Comparison of ENCODE assay signal across 8 cellular contexts in the genomic region with DNA sequence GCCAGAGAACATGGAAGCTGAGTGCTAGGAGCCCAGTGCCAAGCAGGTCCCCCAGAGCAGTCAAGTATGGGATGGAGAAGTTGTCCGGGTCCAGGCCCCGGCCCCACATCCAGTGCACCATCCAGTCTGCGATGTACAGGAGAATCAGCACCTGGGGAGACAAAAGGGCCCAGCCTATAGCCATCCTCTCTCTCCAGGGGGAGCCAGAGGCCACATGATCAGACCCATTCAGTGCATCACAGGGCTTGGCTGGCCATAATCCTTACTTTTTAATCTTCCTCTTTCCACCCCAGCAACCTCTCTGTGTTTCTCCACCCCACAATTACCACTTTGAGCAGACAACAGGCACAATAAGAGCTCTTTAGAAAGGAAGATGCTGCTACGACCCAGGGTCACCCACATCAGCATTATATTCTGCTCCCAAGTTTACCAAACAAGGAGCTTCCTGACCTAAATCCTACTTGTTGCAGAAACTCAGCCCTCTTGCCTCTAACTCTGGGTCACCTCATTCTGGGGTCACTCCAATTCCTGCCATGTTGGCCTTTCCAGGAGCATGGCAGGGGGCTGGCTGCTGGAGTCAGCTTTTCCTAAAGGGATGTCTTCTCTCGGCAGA. TPM values are rescaled to one million over a fixed set of nuclear protein-coding genes. Genes with fewer than 3 reads are reported as not detected.
A peak's percentile ranks its signal among the peaks of the same experiment; 100 is the strongest.
DNase-seq lines count a peak whose midpoint lies in the region; ATAC-seq and TF ChIP-seq lines count a peak whose summit lies in the region.

No MANE protein-coding gene starts in this region.

- no peaks in the 10 kb centered on the region for H3K36me3 ChIP-seq in Karpas-422 (ENCODE audit: insufficient read depth, low read length)
- peaks cover 17% of the 10 kb centered on the region for H3K36me3 ChIP-seq in RWPE2 (ENCODE audit: low read depth)
- peaks cover 76% of the 10 kb centered on the region for H3K36me3 ChIP-seq in adipocyte (ENCODE audit: control insufficient read depth, insufficient read depth, low read length, severe bottlenecking)
- H3K36me3 ChIP-seq in left ventricle myocardium inferior, result peaks cover 70% of the 10 kb centered on the region
- peaks cover 5 to 74% (median 27%) of the 10 kb centered on the region in 4 donors for H3K36me3 ChIP-seq in sigmoid colon

- H3K4me3 ChIP-seq in AG04449 (ENCODE audit: low read depth, low read length), result no peak overlapping the region
- no peak overlapping the region for H3K4me3 ChIP-seq in Karpas-422 (ENCODE audit: low read length)
- no peak overlapping the region for H3K4me3 ChIP-seq in RWPE2 (ENCODE audit: severe bottlenecking)
- no peak overlapping the region for H3K4me3 ChIP-seq in adipocyte (ENCODE audit: low read length)
- H3K4me3 ChIP-seq in left ventricle myocardium inferior, result no peak overlapping the region
- no peak overlapping the region for H3K4me3 ChIP-seq in sigmoid colon

- H3K9me3 ChIP-seq in Karpas-422 (ENCODE audit: low read length), result no peaks in the 10 kb centered on the region
- H3K9me3 ChIP-seq in RWPE2 (ENCODE audit: severe bottlenecking), result no peaks in the 10 kb centered on the region
- no peaks in the 10 kb centered on the region for H3K9me3 ChIP-seq in adipocyte (ENCODE audit: control insufficient read depth, low read length)
- no peaks in the 10 kb centered on the region for H3K9me3 ChIP-seq in left ventricle myocardium inferior (replicated peaks)
- H3K9me3 ChIP-seq in sigmoid colon, result no peaks in the 10 kb centered on the region

- peaks cover 38% of the 10 kb centered on the region for H3K4me1 ChIP-seq in Karpas-422 (ENCODE audit: low read length)
- no peaks in the 10 kb centered on the region for H3K4me1 ChIP-seq in RWPE2 (ENCODE audit: insufficient read depth, poor library complexity, severe bottlenecking)
- H3K4me1 ChIP-seq in adipocyte (ENCODE audit: control insufficient read depth, insufficient read depth, low read length), result peaks cover 13% of the 10 kb centered on the region
- H3K4me1 ChIP-seq in left ventricle myocardium inferior, result peaks cover 32% of the 10 kb centered on the region
- no peaks in the 10 kb centered on the region for H3K4me1 ChIP-seq in sigmoid colon

- peak; percentile 95 for ATAC-seq in RWPE2 (ENCODE audit: low read depth)

- H3K27me3 ChIP-seq in Karpas-422 (ENCODE audit: low read length) (no peaks in the 10 kb centered on the region), RWPE2 (ENCODE audit: insufficient read depth, poor library complexity, severe bottlenecking) (no peaks in the 10 kb centered on the region), adipocyte (replicated peaks; ENCODE audit: control insufficient read depth, insufficient read depth, low read length) (no peaks in the 10 kb centered on the region), left ventricle myocardium inferior (ENCODE audit: low read depth) (no peaks in the 10 kb centered on the region), sigmoid colon (no peaks in the 10 kb centered on the region)

- CTCF ChIA-PET in AG04449 (lab: Yijun Ruan, JAX), result interaction anchor here (0.6 to 15.0 kb wide), 48 partner anchors 8 to 347 kb away, joined by 3 to 417 read pairs (median 5); a partner anchor contains a TSS

- peak; percentile 89 for TF ChIP-seq CTCF in AG04449 (IDR thresholded peaks at IDR 0.05; ENCODE audit: insufficient read depth, low read length, missing control alignments)
- TF ChIP-seq CTCF in GM13976 (IDR thresholded peaks at IDR 0.05; ENCODE audit: borderline replicate concordance, control extremely low read depth, extremely low read depth, insufficient read depth, missing control alignments), result peak; percentile 74
- peak; percentile 80 for TF ChIP-seq CTCF in RWPE2 (IDR thresholded peaks at IDR 0.05; ENCODE audit: poor library complexity, severe bottlenecking)
- TF ChIP-seq CTCF in left ventricle myocardium inferior (IDR thresholded peaks at IDR 0.05; ENCODE audit: borderline replicate concordance), result peak; percentile 77
- TF ChIP-seq CTCF in sigmoid colon (IDR thresholded peaks at IDR 0.05), result peak; percentile 19 to 80 (median 60)

- in situ Hi-C loops in GM13976 (cut with MboI; ENCODE audit: low sequenced_read_pairs, unreplicated experiment), result loop anchor here (10.0 to 25.0 kb wide), 3 partner anchors 123 to 321 kb away; a partner anchor contains a TSS

- H3K9ac ChIP-seq in Karpas-422 (ENCODE audit: low read length) (no peak overlapping the region), adipocyte (ENCODE audit: low read length) (no peak overlapping the region)

- no peaks in the 10 kb centered on the region for H3K79me2 ChIP-seq in Karpas-422 (ENCODE audit: low read length)

- H3K9me2 ChIP-seq in Karpas-422 (replicated peaks; ENCODE audit: insufficient read depth, low read length), result no peaks in the 10 kb centered on the region

- DNase-seq in AG04449 (ENCODE audit: low read depth, low spot score) (no peak), GM13976 (ENCODE audit: low spot score) (peak; percentile 79), Karpas-422 (peak; percentile 87), RWPE2 (ENCODE audit: low spot score) (no peak), adipocyte (ENCODE audit: low read depth) (peak; percentile 66), left ventricle myocardium inferior (peak; percentile 55), sigmoid colon (no peak), OCI-M2 (lab: John Stamatoyannopoulos, UW; ENCODE audit: unreplicated experiment) (no peak)

- no peaks in the 10 kb centered on the region for H4K20me1 ChIP-seq in Karpas-422 (ENCODE audit: insufficient read depth, low read depth, low read length)

- 49 to 72% methylated on average over 5 of the region's 5 CpGs for WGBS in sigmoid colon, 2 donors

- no peak for TF ChIP-seq EP300 in sigmoid colon (IDR thresholded peaks at IDR 0.05)

- POLR2A ChIA-PET in AG04449 (lab: Yijun Ruan, JAX), result interaction anchor here (0.7 to 1.5 kb wide), 3 partner anchors 20 to 185 kb away, joined by 3 to 8 read pairs (median 3); no protein-coding TSS in a partner anchor

- H2AFZ ChIP-seq in Karpas-422 (ENCODE audit: low read length), result no peak overlapping the region

- intact Hi-C loops in left ventricle myocardium inferior (cut with micrococcal nuclease) (loop anchor here (5.0 kb wide), 1 partner anchor 186 kb away; no protein-coding TSS in a partner anchor), sigmoid colon (cut with DNase I) (loop anchor here (1.0 to 5.0 kb wide), 3 partner anchors 126 to 316 kb away; no protein-coding TSS in a partner anchor)

- no peak for TF ChIP-seq POLR2A in sigmoid colon (IDR thresholded peaks at IDR 0.05)

- H3K4me2 ChIP-seq in Karpas-422 (ENCODE audit: low read depth, low read length, poor library complexity, severe bottlenecking), result peak overlapping the region; percentile 56

- H3K27ac ChIP-seq in Karpas-422 (ENCODE audit: low read length), result no peak overlapping the region
- H3K27ac ChIP-seq in RWPE2 (ENCODE audit: poor library complexity, severe bottlenecking), result no peak overlapping the region
- peak overlapping the region; percentile 82 for H3K27ac ChIP-seq in left ventricle myocardium inferior (replicated peaks)
- no peak overlapping the region for H3K27ac ChIP-seq in sigmoid colon

RNA-seq across cellular contexts. Expression of a gene that starts 16.4 kb away (rescaled TPM):
- total RNA-seq in Karpas-422 (2014; rRNA removed; shearing (Covaris generic); ENCODE audit: low replicate concordance), result 3.1 and 3.6 TPM in 2 replicates
- total RNA-seq in left ventricle myocardium inferior (13.7 TPM), sigmoid colon (10 to 100 TPM; 19.8 to 28.5 (median 23.2) TPM)
- polyA plus RNA-seq in sigmoid colon, result 10 to 100 TPM in 1 of 3 donors, 1 to 10 TPM in 2; 6.9 to 18.1 (median 8.4) TPM

RNA-seq across cellular contexts. Expression of a gene that starts 21.3 kb away (rescaled TPM):
- total RNA-seq in Karpas-422 (2014; rRNA removed; shearing (Covaris generic); ENCODE audit: low replicate concordance), result 5.1 and 8.7 TPM in 2 replicates
- 486 TPM for total RNA-seq in left ventricle myocardium inferior
- total RNA-seq in sigmoid colon, result 10 to 100 TPM; 11.4 to 46.3 (median 14.8) TPM
- 1 to 10 TPM; 1.8 to 7.9 (median 2.3) TPM for polyA plus RNA-seq in sigmoid colon

RNA-seq across cellular contexts. Expression of a gene that starts 41.7 kb away (rescaled TPM):
- total RNA-seq in Karpas-422 (2014; rRNA removed; shearing (Covaris generic); ENCODE audit: low replicate concordance), result 36.4 and 56.9 TPM in 2 replicates
- total RNA-seq in left ventricle myocardium inferior (217 TPM), sigmoid colon (100 to 1,000 TPM in 2 of 4 donors, 10 to 100 TPM in 2; 88.9 to 112 (median 98.5) TPM)
- polyA plus RNA-seq in sigmoid colon, result 10 to 100 TPM; 22.2 to 39.4 (median 27.0) TPM

RNA-seq across cellular contexts. Expression of a gene that starts 58.3 kb away (rescaled TPM):
- 0.11 TPM in 1 of 2 replicates, not detected in the other for total RNA-seq in Karpas-422 (2014; rRNA removed; shearing (Covaris generic); ENCODE audit: low replicate concordance)
- 1.7 TPM for total RNA-seq in left ventricle myocardium inferior
- total RNA-seq in sigmoid colon, result under 1 TPM in 1 of 4 donors, not detected in 3; 0.36 TPM
- under 1 TPM in 1 of 3 donors, not detected in 2; 0.19 TPM for polyA plus RNA-seq in sigmoid colon

Comparison
In these comparisons a context has a peak if more than half of its experiments do, and no peak if none do; other contexts are left out.
1. DNase-seq: peak in GM13976 (single experiment), Karpas-422 (single experiment), adipocyte (single experiment) and left ventricle myocardium inferior (single experiment); none in AG04449 (single experiment), RWPE2 (single experiment), sigmoid colon (single experiment) and OCI-M2 (single experiment).
2. RNA of a gene that starts 21.3 kb away (total RNA-seq): 486 TPM in left ventricle myocardium inferior (single experiment); 11.4 to 46.3 TPM in sigmoid colon and 5.1 to 8.7 TPM in Karpas-422; every median in the first group is over 10 times any median in the second.
3. Peak in every context shown above with its lines, with median percentiles within 50 percentile points of each other: CTCF ChIP-seq.